In genomic region chr22:20943104-20943933, GRCh38 we compare ENCODE assay signal across 1 cellular context.
TF ChIP-seq lines count a peak whose summit lies in the region.

No MANE protein-coding gene starts in this region.

TF ChIP-seq in K562, 482 proteins besides CTCF, POLR2A, EP300 and RAD21 (continued from another document and continues in another):
- TF ChIP-seq MLX (CRISPR knock-in tag; conservative IDR thresholded peaks at IDR 0.05), result no peak
- no peak for TF ChIP-seq NR1H2 (CRISPR knock-in tag; IDR thresholded peaks at IDR 0.05)
- no peak for TF ChIP-seq MXI1 (IDR thresholded peaks at IDR 0.05; ENCODE audit: low read depth, low read length)
- TF ChIP-seq HDGF (IDR thresholded peaks at IDR 0.05), result no peak
- no peak for TF ChIP-seq HNRNPLL (IDR thresholded peaks at IDR 0.05; ENCODE audit: low read depth, low read length, poor library complexity, severe bottlenecking)
- TF ChIP-seq ZNF780A (CRISPR knock-in tag; IDR thresholded peaks at IDR 0.05), result no peak
- no peak for TF ChIP-seq E2F3 (CRISPR knock-in tag; IDR thresholded peaks at IDR 0.05)
- TF ChIP-seq AFF1 (IDR thresholded peaks at IDR 0.05; ENCODE audit: low read depth in 1 of 2, partially characterized antibody in 2 of 2), result no peak
- TF ChIP-seq MYC (IDR thresholded peaks at IDR 0.05; ENCODE audit: low read depth, low read length), result no peak
- no peak for TF ChIP-seq MYC (CRISPR knock-in tag; IDR thresholded peaks at IDR 0.05; ENCODE audit: borderline replicate concordance, low read depth)
- TF ChIP-seq POLR2AphosphoS2 (IDR thresholded peaks at IDR 0.05; ENCODE audit: low read length), result no peak
- TF ChIP-seq ZNF398 (CRISPR knock-in tag; IDR thresholded peaks at IDR 0.05), result no peak
- TF ChIP-seq HCFC1 (IDR thresholded peaks at IDR 0.05; ENCODE audit: low read depth, low read length), result no peak
- TF ChIP-seq HDAC3 (IDR thresholded peaks at IDR 0.05; ENCODE audit: borderline replicate concordance, partially characterized antibody), result no peak
- peak; percentile 68; the same call in 1 of the 2 replicates for TF ChIP-seq RERE (CRISPR knock-in tag; IDR thresholded peaks at IDR 0.05; ENCODE audit: borderline replicate concordance)
- no peak for TF ChIP-seq NR3C1 (CRISPR knock-in tag; IDR thresholded peaks at IDR 0.05)
- TF ChIP-seq SAP30 (IDR thresholded peaks at IDR 0.05; ENCODE audit: borderline replicate concordance, insufficient read depth, low read depth, low read length, poor library complexity, severe bottlenecking), result no peak
- no peak for TF ChIP-seq ZNF583 (CRISPR knock-in tag; IDR thresholded peaks at IDR 0.05)
- no peak for TF ChIP-seq ZNF280B (CRISPR knock-in tag; IDR thresholded peaks at IDR 0.05)
- TF ChIP-seq CREB1 (IDR thresholded peaks at IDR 0.05), result no peak
- TF ChIP-seq CREB1 (CRISPR knock-in tag; IDR thresholded peaks at IDR 0.05), result peak; percentile 46; the same call in 1 of the 2 replicates
- TF ChIP-seq FOXK1 (CRISPR knock-in tag; IDR thresholded peaks at IDR 0.05; ENCODE audit: borderline replicate concordance), result no peak
- TF ChIP-seq STAG1 (CRISPR knock-in tag; IDR thresholded peaks at IDR 0.05; ENCODE audit: borderline replicate concordance), result no peak
- no peak for TF ChIP-seq TBL1XR1 (IDR thresholded peaks at IDR 0.05; ENCODE audit: low read length in 2 of 2)
- TF ChIP-seq THRB (CRISPR knock-in tag; conservative IDR thresholded peaks at IDR 0.05), result no peak
- no peak for TF ChIP-seq RCOR1 (IDR thresholded peaks at IDR 0.05; ENCODE audit: borderline replicate concordance in 1 of 2, low read depth in 2 of 2, low read length in 2 of 2)
- TF ChIP-seq ZBTB43 (CRISPR knock-in tag; IDR thresholded peaks at IDR 0.05), result no peak
- no peak for TF ChIP-seq CC2D1A (IDR thresholded peaks at IDR 0.05)
- TF ChIP-seq KAT8 (IDR thresholded peaks at IDR 0.05; ENCODE audit: low read depth), result no peak
- TF ChIP-seq ZNF609 (CRISPR knock-in tag; IDR thresholded peaks at IDR 0.05; ENCODE audit: borderline replicate concordance), result no peak
- TF ChIP-seq KDM2B (CRISPR knock-in tag; IDR thresholded peaks at IDR 0.05), result no peak
- TF ChIP-seq CBFB (CRISPR knock-in tag; IDR thresholded peaks at IDR 0.05), result no peak
- TF ChIP-seq ZNF717 (CRISPR knock-in tag; IDR thresholded peaks at IDR 0.05), result no peak
- TF ChIP-seq ZBTB17 (CRISPR knock-in tag; IDR thresholded peaks at IDR 0.05), result no peak
- TF ChIP-seq EHMT2 (IDR thresholded peaks at IDR 0.05), result no peak
- TF ChIP-seq MLLT1 (IDR thresholded peaks at IDR 0.05), result peak; percentile 48 to 59; a peak in 2 of 4 replicates
- no peak for TF ChIP-seq RFX5 (IDR thresholded peaks at IDR 0.05; ENCODE audit: low read depth, low read length)
- TF ChIP-seq POLR2AphosphoS5 (IDR thresholded peaks at IDR 0.05; ENCODE audit: control insufficient read depth, insufficient read depth, low read depth, low read length), result no peak
